In the genomic region with DNA sequence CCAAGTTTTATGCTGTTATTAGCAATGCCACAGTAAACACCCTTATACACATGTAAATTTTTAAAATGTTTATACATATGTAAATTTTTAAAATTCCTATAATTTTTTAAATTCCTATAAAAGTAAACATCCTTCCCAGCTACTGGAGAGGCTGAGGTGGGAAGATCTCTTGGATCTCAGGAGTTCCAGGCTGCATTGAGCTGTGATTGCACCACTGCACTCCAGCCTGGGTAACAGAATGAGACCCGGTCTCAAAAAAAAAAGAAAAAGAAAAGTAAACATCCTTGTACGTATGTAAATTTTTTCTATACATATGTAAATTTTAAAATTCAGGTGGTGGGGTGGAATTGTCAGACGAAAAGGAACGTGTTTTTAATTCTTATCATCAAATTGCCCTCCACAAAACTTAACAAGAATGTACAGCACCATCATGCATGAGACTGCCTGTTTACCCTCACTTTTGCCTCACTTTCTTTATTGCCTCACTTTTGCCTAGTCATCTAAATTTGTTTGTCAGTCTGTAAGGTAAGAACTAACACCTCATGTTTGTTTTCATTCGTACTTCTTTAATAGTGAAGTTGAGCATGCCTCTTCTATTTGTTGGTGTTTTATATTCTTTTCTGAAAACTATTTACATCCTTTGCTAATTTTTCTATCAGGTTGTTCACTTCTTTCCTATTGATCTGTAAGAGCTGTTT, we compare ENCODE assay signal across 29 cellular contexts. TPM values are rescaled to one million over a fixed set of nuclear protein-coding genes. Genes with fewer than 3 reads are reported as not detected.
DNase-seq lines count a peak whose midpoint lies in the region; ATAC-seq, FAIRE-seq and TF ChIP-seq lines count a peak whose summit lies in the region.
"Had no signal": no experiment of that assay in that cellular context is flagged by ENCODE, and none has a peak within 500 bp of the region (broad histone marks: within the 10 kb centered on the region; RNA-seq: fewer than 3 reads in every experiment).

No MANE protein-coding gene starts in this region.

- peak overlapping the region; percentile 25; the same call in 1 of the 2 replicates for H3K4me3 ChIP-seq in HUES64 (ENCODE audit: low read length)
- no peak overlapping the region for H3K4me3 ChIP-seq in bronchial epithelial cell (ENCODE audit: low read depth, low read length)
- H3K4me3 ChIP-seq in mesendoderm (ENCODE audit: low read length), result no peak overlapping the region
- H3K4me3 ChIP-seq: SJSA1 had no signal

- H3K9ac ChIP-seq in HUES64 (ENCODE audit: low read depth, low read length) (peak overlapping the region; percentile 65), mesendoderm (ENCODE audit: low read length) (no peak overlapping the region)
- H3K9ac ChIP-seq: KMS-11 had no signal

- H3K4me3 Mint-ChIP-seq in activated naive CD8-positive, alpha-beta T cell, result no peak overlapping the region
- H3K4me3 Mint-ChIP-seq in activated naive CD8-positive, alpha-beta T cell treated with anti-CD3 and anti-CD28 coated beads, Interleukin-2, amount 50 U/mL, for 24 hours, result no peak overlapping the region
- H3K4me3 Mint-ChIP-seq in stimulated activated naive CD8-positive, alpha-beta T cell treated with anti-CD3 and anti-CD28 coated beads, Interleukin-15, amount 100 ng/mL, for 72 hours, result no peak overlapping the region
- H3K4me3 Mint-ChIP-seq: CD4-positive, CD25-positive, alpha-beta regulatory T cell; HFFc6 had no signal

- H3K4ac ChIP-seq in mesendoderm (ENCODE audit: low read depth, low read length), result no peak overlapping the region

- H3K36me3 Mint-ChIP-seq in activated naive CD8-positive, alpha-beta T cell, result no peaks in the 10 kb centered on the region
- no peaks in the 10 kb centered on the region for H3K36me3 Mint-ChIP-seq in activated naive CD8-positive, alpha-beta T cell treated with anti-CD3 and anti-CD28 coated beads, Interleukin-2, amount 50 U/mL, for 24 hours (ENCODE audit: low read depth)
- H3K36me3 Mint-ChIP-seq: CD4-positive, CD25-positive, alpha-beta regulatory T cell had no signal

- no peak overlapping the region for H4K5ac ChIP-seq in mesendoderm (ENCODE audit: low read length)

- no peaks in the 10 kb centered on the region for H3K27me3 Mint-ChIP-seq in activated naive CD8-positive, alpha-beta T cell
- H3K27me3 Mint-ChIP-seq in activated naive CD8-positive, alpha-beta T cell treated with anti-CD3 and anti-CD28 coated beads, Interleukin-2, amount 50 U/mL, for 24 hours, result peaks cover 5% of the 10 kb centered on the region
- no peaks in the 10 kb centered on the region for H3K27me3 Mint-ChIP-seq in stimulated activated naive CD8-positive, alpha-beta T cell treated with anti-CD3 and anti-CD28 coated beads, Interleukin-15, amount 100 ng/mL, for 72 hours

- H3K27ac Mint-ChIP-seq in activated naive CD8-positive, alpha-beta T cell, result peak overlapping the region; percentile 17
- H3K27ac Mint-ChIP-seq in activated naive CD8-positive, alpha-beta T cell treated with anti-CD3 and anti-CD28 coated beads, Interleukin-2, amount 50 U/mL, for 24 hours, result no peak overlapping the region
- peak overlapping the region in 1 of 2 donors; percentile 9 for H3K27ac Mint-ChIP-seq in stimulated activated naive CD8-positive, alpha-beta T cell treated with anti-CD3 and anti-CD28 coated beads, Interleukin-15, amount 100 ng/mL, for 72 hours
- H3K27ac Mint-ChIP-seq: CD4-positive, CD25-positive, alpha-beta regulatory T cell; HFFc6 had no signal

- H3K18ac ChIP-seq in mesendoderm (ENCODE audit: low read length), result no peak overlapping the region

- H3K27me3 ChIP-seq in HUES64 (ENCODE audit: insufficient read depth, low read length), result no peaks in the 10 kb centered on the region
- H3K27me3 ChIP-seq in bronchial epithelial cell (ENCODE audit: control insufficient read depth, insufficient read depth, low read length), result no peaks in the 10 kb centered on the region
- no peaks in the 10 kb centered on the region for H3K27me3 ChIP-seq in mesendoderm (ENCODE audit: insufficient read depth, low read length, poor library complexity)
- H3K27me3 ChIP-seq: SJSA1 had no signal

- peak overlapping the region; percentile 93 for H3K27ac ChIP-seq in HUES64 (ENCODE audit: low read depth, low read length)
- H3K27ac ChIP-seq in mesendoderm (ENCODE audit: low read depth, low read length), result no peak overlapping the region
- H3K27ac ChIP-seq: HL-60, KMS-11, SJSA1 had no signal

- DNase-seq in activated naive CD8-positive, alpha-beta T cell treated with anti-CD3 and anti-CD28 coated beads, Interleukin-2, amount 50 U/mL, for 24 hours, result no peak
- DNase-seq in bronchial epithelial cell (ENCODE audit: low read depth), result peak; percentile 3
- DNase-seq in mesendoderm, result peak; percentile 57
- no peak for DNase-seq in stimulated activated naive CD8-positive, alpha-beta T cell treated with anti-CD3 and anti-CD28 coated beads, Interleukin-15, amount 100 ng/mL, for 72 hours
- no peak for DNase-seq in SHP77 (lab: John Stamatoyannopoulos, UW)
- DNase-seq: 8988T; CD4-positive, CD25-positive, alpha-beta regulatory T cell; DMS153; DND-41; H7; HFFc6; NCI-H1092; NCI-H1436; NCI-H187; NCI-H2081 treated with DMSO at 0.1 percent for 48 hours; NCI-H2171 treated with DMSO at 0.1 percent for 48 hours; NCI-H524 treated with DMSO at 0.1 percent for 48 hours; NCI-H82; NK-92 treated with Interleukin-12 subunit alpha and Interleukin-12 subunit beta, amount 100 ng/mL, for 24 hours; PC-3 had no signal

- no peak for TF ChIP-seq CTCF in bronchial epithelial cell (IDR thresholded peaks at IDR 0.05; ENCODE audit: insufficient read depth, low read length, severe bottlenecking)

- H3K4me1 Mint-ChIP-seq in activated naive CD8-positive, alpha-beta T cell (ENCODE audit: low read depth), result peaks cover 6% of the 10 kb centered on the region
- peaks cover 6% of the 10 kb centered on the region for H3K4me1 Mint-ChIP-seq in activated naive CD8-positive, alpha-beta T cell treated with anti-CD3 and anti-CD28 coated beads, Interleukin-2, amount 50 U/mL, for 24 hours
- H3K4me1 Mint-ChIP-seq in stimulated activated naive CD8-positive, alpha-beta T cell treated with anti-CD3 and anti-CD28 coated beads, Interleukin-15, amount 100 ng/mL, for 72 hours, result peaks cover 7% of the 10 kb centered on the region

- H3K4me2 ChIP-seq in mesendoderm (ENCODE audit: low read length), result no peak overlapping the region
- H3K4me2 ChIP-seq: KMS-11 had no signal

- H4K8ac ChIP-seq in mesendoderm (ENCODE audit: low read depth, low read length), result no peak overlapping the region

- no peaks in the 10 kb centered on the region for H3K9me3 ChIP-seq in HUES64 (ENCODE audit: insufficient read depth, low read depth, low read length)
- H3K9me3 ChIP-seq: SJSA1 had no signal

- no peaks in the 10 kb centered on the region for H3K9me3 Mint-ChIP-seq in activated naive CD8-positive, alpha-beta T cell (ENCODE audit: low read depth)
- H3K9me3 Mint-ChIP-seq in activated naive CD8-positive, alpha-beta T cell treated with anti-CD3 and anti-CD28 coated beads, Interleukin-2, amount 50 U/mL, for 24 hours, result no peaks in the 10 kb centered on the region
- H3K9me3 Mint-ChIP-seq in stimulated activated naive CD8-positive, alpha-beta T cell treated with anti-CD3 and anti-CD28 coated beads, Interleukin-15, amount 100 ng/mL, for 72 hours, result no peaks in the 10 kb centered on the region
- H3K9me3 Mint-ChIP-seq: CD4-positive, CD25-positive, alpha-beta regulatory T cell; HFFc6 had no signal

- H2AK5ac ChIP-seq in mesendoderm (ENCODE audit: low read length), result no peak overlapping the region

- peaks cover 2% of the 10 kb centered on the region for H3K79me2 ChIP-seq in mesendoderm (ENCODE audit: control insufficient read depth, insufficient read depth, low read length)

- no peak for ATAC-seq in activated naive CD8-positive, alpha-beta T cell treated with anti-CD3 and anti-CD28 coated beads, Interleukin-2, amount 50 U/mL, for 24 hours
- no peak for ATAC-seq in stimulated activated naive CD8-positive, alpha-beta T cell treated with anti-CD3 and anti-CD28 coated beads, Interleukin-15, amount 100 ng/mL, for 72 hours
- ATAC-seq in HG02938 (IDR thresholded peaks at IDR 0.05; ENCODE audit: unreplicated experiment), result no peak
- ATAC-seq: PC-3, Right ventricle myocardium inferior had no signal

- WGBS in HUES64, result 0% methylated on average over 2 of the region's 5 CpGs
- WGBS in mesendoderm (ENCODE audit: extremely low coverage, insufficient coverage, low lambda C conversion rate), result no CpG with 5 or more reads among the region's 5 CpGs

- no peak overlapping the region for H2BK5ac ChIP-seq in mesendoderm (ENCODE audit: low read length)

- H2BK120ac ChIP-seq in mesendoderm (ENCODE audit: low read depth, low read length), result no peak overlapping the region

- H3K79me1 ChIP-seq in mesendoderm (ENCODE audit: low read length), result no peaks in the 10 kb centered on the region

- H2BK15ac ChIP-seq in mesendoderm (replicated peaks; ENCODE audit: low read depth), result no peak overlapping the region

- H3K36me3 ChIP-seq in HUES64 (ENCODE audit: insufficient read depth, low read length) (peaks cover 34% of the 10 kb centered on the region), bronchial epithelial cell (ENCODE audit: control insufficient read depth, insufficient read depth, low read length) (no peaks in the 10 kb centered on the region), mesendoderm (ENCODE audit: control insufficient read depth, insufficient read depth, low read length) (no peaks in the 10 kb centered on the region)
- H3K36me3 ChIP-seq: SJSA1 had no signal

- H3K56ac ChIP-seq in mesendoderm (ENCODE audit: low read length), result peak overlapping the region; percentile 60

- H3K23ac ChIP-seq in mesendoderm (ENCODE audit: low read length), result no peak overlapping the region

- FAIRE-seq in bronchial epithelial cell (lab: Jason Lieb, UNC), result no peak
- FAIRE-seq: GM18507 had no signal

- H3K4me1 ChIP-seq in HUES64 (ENCODE audit: insufficient read depth, low read length) (peaks cover 19% of the 10 kb centered on the region), mesendoderm (ENCODE audit: control insufficient read depth, low read depth, low read length) (no peaks in the 10 kb centered on the region)
- H3K4me1 ChIP-seq: SJSA1 had no signal

RNA-seq across cellular contexts. Expression of a gene that starts 8.0 kb away (rescaled TPM):
- 55.9 TPM for polyA plus RNA-seq in HUES64 (2013, experiment 1 of 2)
- 53.6 TPM for polyA plus RNA-seq in HUES64 (2013, experiment 2 of 2)
- total RNA-seq in bronchial epithelial cell, result not detected in 2 replicates
- polyA plus RNA-seq in mesendoderm (2013, experiment 1 of 2), result 63.7 TPM
- polyA plus RNA-seq in mesendoderm (2013, experiment 2 of 2), result 62.5 TPM
- total RNA-seq: CD4-positive, CD25-positive, alpha-beta regulatory T cell; HFFc6; PC-3; Right ventricle myocardium inferior had no signal
- polyA plus RNA-seq: BJ; CD4-positive, CD25-positive, alpha-beta regulatory T cell had no signal

RNA-seq across cellular contexts. Expression of a gene that starts 14.4 kb away (rescaled TPM):
- polyA plus RNA-seq in HUES64 (2013, experiment 1 of 2), result 0.20 TPM
- polyA plus RNA-seq in HUES64 (2013, experiment 2 of 2), result 0.25 TPM
- total RNA-seq in bronchial epithelial cell, result not detected in 2 replicates
- polyA plus RNA-seq in mesendoderm (2013, experiment 1 of 2), result 0.32 TPM
- polyA plus RNA-seq in mesendoderm (2013, experiment 2 of 2), result 0.39 TPM
- total RNA-seq: CD4-positive, CD25-positive, alpha-beta regulatory T cell; HFFc6; PC-3; Right ventricle myocardium inferior had no signal
- polyA plus RNA-seq: BJ; CD4-positive, CD25-positive, alpha-beta regulatory T cell had no signal

Comparison
In these comparisons a context has a peak if more than half of its experiments do, and no peak if none do; other contexts are left out.
1. DNase-seq: peak in bronchial epithelial cell (single experiment) and mesendoderm (single experiment); none in activated naive CD8-positive, alpha-beta T cell treated with anti-CD3 and anti-CD28 coated beads, Interleukin-2, amount 50 U/mL, for 24 hours (single experiment), stimulated activated naive CD8-positive, alpha-beta T cell treated with anti-CD3 and anti-CD28 coated beads, Interleukin-15, amount 100 ng/mL, for 72 hours (0 of 2) and SHP77 (0 of 2).